33 cellular contexts compared by ENCODE assay signal in genomic region chr7:38373155-38373554, GRCh38.
A peak's percentile ranks its signal among the peaks of the same experiment; 100 is the strongest.
DNase-seq lines count a peak whose midpoint lies in the region; ATAC-seq and TF ChIP-seq lines count a peak whose summit lies in the region.
"Had no signal": no experiment of that assay in that cellular context is flagged by ENCODE, and none has a peak within 500 bp of the region (broad histone marks: within the 10 kb centered on the region; RNA-seq: fewer than 3 reads in every experiment).

No MANE protein-coding gene starts in this region.

- no peak overlapping the region for H4K91ac ChIP-seq in neuronal stem cell (ENCODE audit: low read depth, low read length, poor library complexity)

- H2BK120ac ChIP-seq in neuronal stem cell (ENCODE audit: low read depth, low read length) = no peak overlapping the region

- WGBS in neuronal stem cell (ENCODE audit: extremely low coverage in 2 of 2, insufficient read length in 2 of 2, insufficient replicate concordance in 1 of 2), 2 donors = no CpG with 5 or more reads among the region's 8 CpGs
- 76 to 87% methylated on average over 4 to 8 of the region's 8 CpGs for WGBS in transverse colon (ENCODE audit: low coverage in 1 of 2), 2 donors

- no peak for TF ChIP-seq CTCF in endothelial cell (IDR thresholded peaks at IDR 0.05; ENCODE audit: unreplicated experiment)
- TF ChIP-seq CTCF in transverse colon (IDR thresholded peaks at IDR 0.05) = no peak

- TF ChIP-seq POLR2A in transverse colon (IDR thresholded peaks at IDR 0.05) = no peak

- peaks cover 8% of the 10 kb centered on the region for H3K36me3 Mint-ChIP-seq in stimulated activated naive CD8-positive, alpha-beta T cell treated with anti-CD3 and anti-CD28 coated beads, Interleukin-15, Interleukin-2, amounts not matched to agents 100 ng/mL and 50 ng/mL, for 24 hours (ENCODE audit: low read depth)
- H3K36me3 Mint-ChIP-seq in endothelial cell (ENCODE audit: low read depth, unreplicated experiment) = peaks cover 4% of the 10 kb centered on the region

- peak overlapping the region; percentile 7 for H2BK12ac ChIP-seq in neuronal stem cell (ENCODE audit: low read length)

- no peak overlapping the region for H2AK5ac ChIP-seq in neuronal stem cell (ENCODE audit: low read depth, low read length)

- H3K23ac ChIP-seq in neuronal stem cell (ENCODE audit: low read depth, low read length, poor library complexity) = no peak overlapping the region

- peaks cover 0 to 2% of the 10 kb centered on the region in 2 donors for H3K4me1 ChIP-seq in neuronal stem cell (ENCODE audit: control insufficient read depth in 2 of 2, insufficient read depth in 1 of 2, low read depth in 1 of 2, low read length in 2 of 2)
- H3K4me1 ChIP-seq in transverse colon = peaks cover 0 to 10% (median 6%) of the 10 kb centered on the region in 4 donors
- H3K4me1 ChIP-seq: uterus had no signal

- H3K27me3 Mint-ChIP-seq in stimulated activated naive CD8-positive, alpha-beta T cell treated with anti-CD3 and anti-CD28 coated beads, Interleukin-15, Interleukin-2, amounts not matched to agents 100 ng/mL and 50 ng/mL, for 24 hours = no peaks in the 10 kb centered on the region
- peaks cover 5% of the 10 kb centered on the region for H3K27me3 Mint-ChIP-seq in endothelial cell (ENCODE audit: unreplicated experiment)
- H3K27me3 Mint-ChIP-seq: activated CD4-positive, alpha-beta T cell treated with anti-CD3 and anti-CD28 coated beads for 36 hours; B cell; dendritic cell treated with granulocyte-macrophage colony-stimulating factor and Interleukin-4, amounts not matched to agents 40 ng/mL and 50 ng/mL, for 4 days; IgD-negative memory B cell; naive thymus-derived CD4-positive, alpha-beta T cell; stimulated activated naive CD8-positive, alpha-beta T cell treated with anti-CD3 and anti-CD28 coated beads, Interleukin-15, amount 100 ng/mL, for 72 hours had no signal

- no peak overlapping the region for H3K14ac ChIP-seq in neuronal stem cell (ENCODE audit: low read length)

- no peak overlapping the region for H3K4me2 ChIP-seq in neuronal stem cell (ENCODE audit: insufficient read depth, low read length, poor library complexity, severe bottlenecking)

- H3K27ac Mint-ChIP-seq in stimulated activated naive CD8-positive, alpha-beta T cell treated with anti-CD3 and anti-CD28 coated beads, Interleukin-15, Interleukin-2, amounts not matched to agents 100 ng/mL and 50 ng/mL, for 24 hours = peak overlapping the region; percentile 45
- peak overlapping the region; percentile 11 for H3K27ac Mint-ChIP-seq in endothelial cell (ENCODE audit: unreplicated experiment)
- H3K27ac Mint-ChIP-seq: activated CD4-positive, alpha-beta T cell treated with anti-CD3 and anti-CD28 coated beads for 36 hours; B cell; dendritic cell treated with granulocyte-macrophage colony-stimulating factor and Interleukin-4, amounts not matched to agents 40 ng/mL and 50 ng/mL, for 4 days; endodermal cell; H9; IgD-negative memory B cell had no signal

- H3K4me3 ChIP-seq in neuronal stem cell (ENCODE audit: low read length in 2 of 2) (peak overlapping the region in 1 of 2 donors; percentile 56), transverse colon (no peak overlapping the region)
- H3K4me3 ChIP-seq: GM12878, heart right ventricle, Peyer's patch, uterus had no signal

- peaks cover 38% of the 10 kb centered on the region for H3K4me1 Mint-ChIP-seq in stimulated activated naive CD8-positive, alpha-beta T cell treated with anti-CD3 and anti-CD28 coated beads, Interleukin-15, Interleukin-2, amounts not matched to agents 100 ng/mL and 50 ng/mL, for 24 hours (ENCODE audit: low read depth)
- peaks cover 42% of the 10 kb centered on the region for H3K4me1 Mint-ChIP-seq in endothelial cell (ENCODE audit: unreplicated experiment)

- no peak overlapping the region for H4K8ac ChIP-seq in neuronal stem cell (ENCODE audit: low read depth, low read length)

- in situ Hi-C loops in transverse colon (cut with MboI; ENCODE audit: low pct_ligation_motif_present in 1 of 4, low pct_unique_long_range_greater_than_20kb in 1 of 4, low sequenced_read_pairs in 3 of 4) = no loop called here

- no peak for ATAC-seq in stimulated activated naive CD8-positive, alpha-beta T cell treated with anti-CD3 and anti-CD28 coated beads, Interleukin-15, Interleukin-2, amounts not matched to agents 100 U/mL and 50 U/mL, for 24 hours
- no peak for ATAC-seq in HG03175 (IDR thresholded peaks at IDR 0.05; ENCODE audit: unreplicated experiment)
- ATAC-seq: activated CD4-positive, alpha-beta T cell treated with anti-CD3 and anti-CD28 coated beads for 36 hours; esophagus mucosa; GM12878; naive thymus-derived CD4-positive, alpha-beta T cell; stimulated activated naive CD8-positive, alpha-beta T cell treated with anti-CD3 and anti-CD28 coated beads, Interleukin-15, amount 100 ng/mL, for 72 hours had no signal

- intact Hi-C loops in transverse colon (cut with DNase I; ENCODE audit: low total_unique reads) = no loop called here

- H3K27ac ChIP-seq in neuronal stem cell (replicated peaks; ENCODE audit: low read length) = no peak overlapping the region
- H3K27ac ChIP-seq in transverse colon = no peak overlapping the region
- H3K27ac ChIP-seq: heart right ventricle, Peyer's patch, uterus had no signal

- no peak overlapping the region for H3K4me3 Mint-ChIP-seq in stimulated activated naive CD8-positive, alpha-beta T cell treated with anti-CD3 and anti-CD28 coated beads, Interleukin-15, Interleukin-2, amounts not matched to agents 100 ng/mL and 50 ng/mL, for 24 hours
- H3K4me3 Mint-ChIP-seq in endothelial cell (ENCODE audit: unreplicated experiment) = no peak overlapping the region
- H3K4me3 Mint-ChIP-seq: activated CD4-positive, alpha-beta T cell treated with anti-CD3 and anti-CD28 coated beads for 36 hours; B cell; dendritic cell treated with granulocyte-macrophage colony-stimulating factor and Interleukin-4, amounts not matched to agents 40 ng/mL and 50 ng/mL, for 4 days; endodermal cell; H9; IgD-negative memory B cell; naive thymus-derived CD4-positive, alpha-beta T cell; stimulated activated naive CD8-positive, alpha-beta T cell treated with anti-CD3 and anti-CD28 coated beads, Interleukin-15, amount 100 ng/mL, for 72 hours had no signal

- no peaks in the 10 kb centered on the region for H3K79me1 ChIP-seq in neuronal stem cell (ENCODE audit: low read depth, low read length)

- H3K27me3 ChIP-seq in neuronal stem cell (ENCODE audit: control insufficient read depth in 3 of 3, insufficient read depth in 3 of 3, low read depth in 1 of 3, low read length in 3 of 3) (no peaks in the 10 kb centered on the region), transverse colon (no peaks in the 10 kb centered on the region)
- H3K27me3 ChIP-seq: heart right ventricle, Peyer's patch, uterus had no signal

- H2BK15ac ChIP-seq in neuronal stem cell (ENCODE audit: low read length) = no peak overlapping the region

- peak overlapping the region; percentile 36 for H2AFZ ChIP-seq in neuronal stem cell (ENCODE audit: low read length)

- no peak overlapping the region for H3K4ac ChIP-seq in neuronal stem cell (ENCODE audit: low read length)

- no peak for DNase-seq in stimulated activated naive CD8-positive, alpha-beta T cell treated with anti-CD3 and anti-CD28 coated beads, Interleukin-15, Interleukin-2, amounts not matched to agents 100 U/mL and 50 U/mL, for 24 hours
- DNase-seq in endothelial cell (ENCODE audit: low spot score) (no peak), neuronal stem cell (ENCODE audit: low spot score) (no peak), HT-29 (ENCODE audit: low spot score) (no peak), transverse colon (no peak), SKM-1 treated with dmso at 0.1 percent for 144 hours (lab: John Stamatoyannopoulos, UW; ENCODE audit: unreplicated experiment) (no peak)
- DNase-seq: activated CD4-positive, alpha-beta T cell treated with anti-CD3 and anti-CD28 coated beads for 36 hours; activated effector memory CD4-positive, alpha-beta T cell treated with anti-CD3 and anti-CD28 coated beads, Interleukin-2, amount 50 U/mL, for 16 hours; central memory CD4-positive, alpha-beta T cell; DMS 273 treated with DMSO at 0.1 percent for 48 hours; endodermal cell; H9; heart right ventricle; kidney; midbrain; naive thymus-derived CD4-positive, alpha-beta T cell; NCI-H1436 treated with DMSO at 0.1 percent for 48 hours; NCI-H446; NCI-H774; Peyer's patch; retina; SHP77 treated with DMSO at 0.1 percent for 48 hours; stimulated activated CD4-positive, alpha-beta T cell treated with anti-CD3 and anti-CD28 coated beads, Interleukin-1b, Interleukin-23, amount 100 ng/mL, for 48 hours; stimulated activated naive CD8-positive, alpha-beta T cell treated with anti-CD3 and anti-CD28 coated beads, Interleukin-15, amount 100 ng/mL, for 72 hours; T-helper 9 cell; uterus had no signal

- no peak overlapping the region for H2BK5ac ChIP-seq in neuronal stem cell (ENCODE audit: low read length)

- no peak overlapping the region for H3K9ac ChIP-seq in neuronal stem cell (ENCODE audit: low read depth, low read length, poor library complexity)

- no peaks in the 10 kb centered on the region for H3K9me3 Mint-ChIP-seq in stimulated activated naive CD8-positive, alpha-beta T cell treated with anti-CD3 and anti-CD28 coated beads, Interleukin-15, Interleukin-2, amounts not matched to agents 100 ng/mL and 50 ng/mL, for 24 hours
- H3K9me3 Mint-ChIP-seq in endothelial cell (ENCODE audit: unreplicated experiment) = no peaks in the 10 kb centered on the region
- H3K9me3 Mint-ChIP-seq: dendritic cell treated with granulocyte-macrophage colony-stimulating factor and Interleukin-4, amounts not matched to agents 40 ng/mL and 50 ng/mL, for 4 days; endodermal cell; H9; IgD-negative memory B cell; naive thymus-derived CD4-positive, alpha-beta T cell; stimulated activated naive CD8-positive, alpha-beta T cell treated with anti-CD3 and anti-CD28 coated beads, Interleukin-15, amount 100 ng/mL, for 72 hours had no signal

- H3K18ac ChIP-seq in neuronal stem cell (ENCODE audit: low read length) = peak overlapping the region; percentile 25

- TF ChIP-seq EP300 in transverse colon (IDR thresholded peaks at IDR 0.05; ENCODE audit: low read depth) = no peak

- peaks cover 0 to 2% of the 10 kb centered on the region in 2 donors for H3K9me3 ChIP-seq in neuronal stem cell (replicated peaks in 1 of 2; ENCODE audit: control insufficient read depth in 2 of 2, insufficient read depth in 1 of 2, low read depth in 1 of 2, low read length in 2 of 2)
- H3K9me3 ChIP-seq in transverse colon = no peaks in the 10 kb centered on the region
- H3K9me3 ChIP-seq: heart right ventricle, Peyer's patch, uterus had no signal

- H3K36me3 ChIP-seq in neuronal stem cell (replicated peaks in 1 of 2; ENCODE audit: control insufficient read depth in 2 of 2, insufficient read depth in 2 of 2, low read length in 2 of 2) = no peaks in the 10 kb centered on the region
- no peaks in the 10 kb centered on the region for H3K36me3 ChIP-seq in transverse colon
- H3K36me3 ChIP-seq: heart right ventricle, Peyer's patch, uterus had no signal
